Comparison of ENCODE assay signal across 17 cellular contexts in the genomic region with DNA sequence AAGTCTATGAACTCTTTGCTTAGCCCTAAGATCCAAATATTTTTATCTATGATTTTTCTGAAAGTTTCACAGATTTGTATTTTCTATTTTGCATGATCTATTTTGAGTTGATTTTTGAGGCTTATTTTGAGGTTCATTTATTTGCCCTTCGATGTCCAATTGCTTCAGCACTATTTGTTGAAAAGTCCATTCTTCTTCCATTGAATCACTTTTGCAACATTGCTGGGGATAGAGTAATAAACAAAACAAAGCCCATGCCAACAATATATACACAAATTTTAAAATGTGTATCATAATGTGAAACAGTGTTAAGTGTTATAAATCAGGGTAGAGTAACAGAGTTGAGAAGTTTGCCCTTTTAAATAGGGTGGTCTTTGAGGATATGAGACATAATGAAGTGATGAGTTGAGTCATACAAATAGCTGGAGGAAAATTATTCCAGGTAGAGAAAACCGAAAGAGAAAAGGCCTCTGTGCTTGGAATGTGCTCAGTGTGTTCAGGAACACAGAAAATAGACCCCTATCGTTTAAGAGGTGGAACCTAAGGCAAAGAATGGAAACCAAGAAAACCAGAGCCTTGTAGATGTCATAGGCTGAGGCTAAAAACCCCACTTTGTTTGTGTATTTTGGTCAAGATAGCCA.
DNase-seq lines count a peak whose midpoint lies in the region; ATAC-seq, FAIRE-seq and TF ChIP-seq lines count a peak whose summit lies in the region.
"Had no signal": no experiment of that assay in that cellular context is flagged by ENCODE, and none has a peak within 500 bp of the region (broad histone marks: within the 10 kb centered on the region; RNA-seq: fewer than 3 reads in every experiment).

No MANE protein-coding gene starts in this region.

- H3K9me3 ChIP-seq in A549 (no peaks in the 10 kb centered on the region), SJSA1 (replicated peaks) (no peaks in the 10 kb centered on the region)
- H3K9me3 ChIP-seq: HAP-1 had no signal

- H3K4me1 Mint-ChIP-seq in HFFc6 (ENCODE audit: low read depth), result peaks cover 73% of the 10 kb centered on the region

- no peaks in the 10 kb centered on the region for H3K9me3 Mint-ChIP-seq in HFFc6

- POLR2A ChIA-PET in A549 (lab: Yijun Ruan, JAX), result no interaction called here

- peaks cover 52% of the 10 kb centered on the region for H3K4me1 ChIP-seq in A549
- H3K4me1 ChIP-seq in SJSA1 (replicated peaks), result peaks cover 31% of the 10 kb centered on the region
- H3K4me1 ChIP-seq in foreskin keratinocyte, result peaks cover 40% of the 10 kb centered on the region

- H3K27me3 ChIP-seq in SJSA1 (replicated peaks), result no peaks in the 10 kb centered on the region
- H3K27me3 ChIP-seq in foreskin keratinocyte, result no peaks in the 10 kb centered on the region

- H3K36me3 ChIP-seq in SJSA1, result no peaks in the 10 kb centered on the region
- H3K36me3 ChIP-seq: HAP-1 had no signal

- H3K36me3 Mint-ChIP-seq in HFFc6 (ENCODE audit: low read depth), result peaks cover 10% of the 10 kb centered on the region; the same call in 1 of the 2 replicates

- no peak for FAIRE-seq in A549 (lab: Jason Lieb, UNC)
- FAIRE-seq: A204.1, RCC 7860 had no signal

- H3K4me2 ChIP-seq in A549, result peak overlapping the region; percentile 53

- ATAC-seq in A549, result 0 out of 6 replicates have a peak, but pooled peaks of 1 of the 2 experiments have one; percentile 5
- ATAC-seq in foreskin keratinocyte, result no peak
- ATAC-seq in GM18907 (IDR thresholded peaks at IDR 0.05; ENCODE audit: unreplicated experiment), result no peak
- ATAC-seq in HG03571 (IDR thresholded peaks at IDR 0.05; ENCODE audit: unreplicated experiment), result no peak

- TF ChIP-seq CTCF in A549 (IDR thresholded peaks at IDR 0.05) (no peak), HFFc6 (IDR thresholded peaks at IDR 0.05) (no peak), foreskin keratinocyte (conservative IDR thresholded peaks at IDR 0.05) (no peak)

- 26% methylated on average over 3 of the region's 3 CpGs for WGBS in A549 (ENCODE audit: missing lambda C conversion rate)

- no peak for TF ChIP-seq EP300 in A549 (IDR thresholded peaks at IDR 0.05)

- DNase-seq in A549 (ENCODE audit: low read depth in 1 of 2, low spot score in 1 of 2), result peak in 1 of 2 experiments; percentile 18
- no peak for DNase-seq in HFFc6
- peak in 1 of 2 experiments; percentile 18 for DNase-seq in SJSA1 (ENCODE audit: low read depth in 1 of 2, low spot score in 2 of 2)
- peak; percentile 43 to 49 for DNase-seq in foreskin keratinocyte
- no peak for DNase-seq in GDM1 (lab: John Stamatoyannopoulos, UW)
- DNase-seq in NCI-H2029 treated with DMSO at 0.1 percent for 48 hours (lab: John Stamatoyannopoulos, UW), result no peak
- DNase-seq: KG1, NCI-H1048, NCI-H146, NCI-H524 treated with DMSO at 0.1 percent for 48 hours, SIG-M5 had no signal

- H3K4me3 Mint-ChIP-seq in HFFc6, result peak overlapping the region; percentile 62
- H3K4me3 Mint-ChIP-seq: CD14-positive monocyte had no signal

- H3K27me3 Mint-ChIP-seq in HFFc6 (ENCODE audit: insufficient read depth), result no peaks in the 10 kb centered on the region; the same call in 1 of the 2 replicates

- CTCF ChIA-PET in A549 (lab: Yijun Ruan, JAX), result no interaction called here

- H3K4me3 ChIP-seq in A549, result no peak overlapping the region
- no peak overlapping the region for H3K4me3 ChIP-seq in SJSA1
- H3K4me3 ChIP-seq: HAP-1 had no signal

- no peak for TF ChIP-seq POLR2A in A549 (IDR thresholded peaks at IDR 0.05; ENCODE audit: low read length)

- TF ChIP-seq RAD21 in A549 (conservative IDR thresholded peaks at IDR 0.05 in 1 of 2, IDR thresholded peaks at IDR 0.05 in 1 of 2), result no peak

- peak overlapping the region; percentile 70 for H3K27ac Mint-ChIP-seq in HFFc6

- peak overlapping the region; percentile 72 to 86 for H3K27ac ChIP-seq in A549
- peak overlapping the region; percentile 57 for H3K27ac ChIP-seq in SJSA1
- no peak overlapping the region for H3K27ac ChIP-seq in foreskin keratinocyte

TF ChIP-seq in A549, 52 proteins besides CTCF, POLR2A, EP300 and RAD21:
- no peak for TF ChIP-seq MAZ (IDR thresholded peaks at IDR 0.05; ENCODE audit: borderline replicate concordance, low read depth, low read length)
- TF ChIP-seq KDM1A (IDR thresholded peaks at IDR 0.05; ENCODE audit: low read depth), result no peak
- TF ChIP-seq EHMT2 (IDR thresholded peaks at IDR 0.05; ENCODE audit: low read depth), result no peak
- no peak for TF ChIP-seq HOXB13 (CRISPR knock-in tag; IDR thresholded peaks at IDR 0.05; ENCODE audit: low read depth)

Comparison
In these comparisons a context has a peak if more than half of its experiments do, and no peak if none do; other contexts are left out.
1. DNase-seq: peak in foreskin keratinocyte (2 of 2); none in HFFc6 (single experiment), GDM1 (single experiment) and NCI-H2029 treated with DMSO at 0.1 percent for 48 hours (single experiment).